Comparison of ENCODE assay signal across 8 cellular contexts in genomic region chr12:56315256-56315625, GRCh38. TPM values are rescaled to one million over a fixed set of nuclear protein-coding genes. Genes with fewer than 3 reads are reported as not detected.
DNase-seq lines count a peak whose midpoint lies in the region; ATAC-seq and TF ChIP-seq lines count a peak whose summit lies in the region.

No MANE protein-coding gene starts in this region.

- H3K4me3 ChIP-seq in BLaER1 treated with 17β-estradiol and CSF1 and Interleukin-3, amounts not matched to agents 10 nM and 100 nM = peak overlapping the region; percentile 86 to 97 (median 90)
- H3K4me3 ChIP-seq in brain microvascular endothelial cell (ENCODE audit: low read depth, low read length) = peak overlapping the region; percentile 95

- no peaks in the 10 kb centered on the region for H3K27me3 Mint-ChIP-seq in IgD-negative memory B cell

- H3K4me2 ChIP-seq in BLaER1 treated with 17β-estradiol and CSF1 and Interleukin-3, amounts not matched to agents 10 nM and 100 nM = peak overlapping the region; percentile 84 to 100 (median 94)

- H4K20me1 ChIP-seq in BLaER1 treated with 17β-estradiol and CSF1 and Interleukin-3, amounts not matched to agents 10 nM and 100 nM = no peaks in the 10 kb centered on the region; a peak in 2 of 22 replicates

- ATAC-seq in GM21717 (IDR thresholded peaks at IDR 0.05; ENCODE audit: unreplicated experiment) = no peak
- no peak for ATAC-seq in GM18868 (IDR thresholded peaks at IDR 0.05; ENCODE audit: unreplicated experiment)

- H3K4me1 Mint-ChIP-seq in IgD-negative memory B cell = peaks cover 3 to 10% (median 6%) of the 10 kb centered on the region in 3 donors

- H3K27me3 ChIP-seq in BLaER1 treated with 17β-estradiol and CSF1 and Interleukin-3, amounts not matched to agents 10 nM and 100 nM = no peaks in the 10 kb centered on the region
- H3K27me3 ChIP-seq in brain microvascular endothelial cell (replicated peaks) = no peaks in the 10 kb centered on the region

- peak overlapping the region; percentile 88 to 97 (median 94) for H3K9ac ChIP-seq in BLaER1 treated with 17β-estradiol and CSF1 and Interleukin-3, amounts not matched to agents 10 nM and 100 nM

- DNase-seq in brain microvascular endothelial cell (peak; percentile 11), left kidney (ENCODE audit: low read depth, low spot score) (peak; percentile 63), substantia nigra (lab: John Stamatoyannopoulos, UW) (peak in 41 of 49 donors; percentile 16 to 78 (median 49)), NCI-H1436 treated with DMSO at 0.1 percent for 48 hours (lab: John Stamatoyannopoulos, UW) (no peak)

- in situ Hi-C loops in brain microvascular endothelial cell (cut with HindIII; ENCODE audit: low pct_ligation_motif_present, low sequenced_read_pairs) = no loop called here

- peaks cover 42 to 77% (median 67%) of the 10 kb centered on the region in 11 experiments for H3K36me3 ChIP-seq in BLaER1 treated with 17β-estradiol and CSF1 and Interleukin-3, amounts not matched to agents 10 nM and 100 nM
- peaks cover 19% of the 10 kb centered on the region for H3K36me3 ChIP-seq in brain microvascular endothelial cell (replicated peaks)

- peak overlapping the region; percentile 87 to 95 (median 90) for H3K27ac ChIP-seq in BLaER1 treated with 17β-estradiol and CSF1 and Interleukin-3, amounts not matched to agents 10 nM and 100 nM
- peak overlapping the region; percentile 91 for H3K27ac ChIP-seq in brain microvascular endothelial cell
- H3K27ac ChIP-seq in substantia nigra (ENCODE audit: low read depth, low read length, poor library complexity, severe bottlenecking) = peak overlapping the region; percentile 84

- H3K27ac Mint-ChIP-seq in IgD-negative memory B cell = peak overlapping the region; percentile 95 to 99 (median 97)

- H3K4me3 Mint-ChIP-seq in IgD-negative memory B cell = peak overlapping the region; percentile 98 to 99 (median 99)

- TF ChIP-seq CTCF in brain microvascular endothelial cell (IDR thresholded peaks at IDR 0.05; ENCODE audit: low read depth, low read length, missing control alignments) = no peak

- H3K36me3 Mint-ChIP-seq in IgD-negative memory B cell = no peaks in the 10 kb centered on the region

- no peaks in the 10 kb centered on the region for H3K9me3 Mint-ChIP-seq in IgD-negative memory B cell

- H3K9me3 ChIP-seq in BLaER1 treated with 17β-estradiol and CSF1 and Interleukin-3, amounts not matched to agents 10 nM and 100 nM (replicated peaks in 1 of 11) = no peaks in the 10 kb centered on the region

- peaks cover 19 to 27% (median 21%) of the 10 kb centered on the region in 10 experiments for H3K4me1 ChIP-seq in BLaER1 treated with 17β-estradiol and CSF1 and Interleukin-3, amounts not matched to agents 10 nM and 100 nM

RNA-seq across cellular contexts. Expression of gene CNPY2, which starts 0.5 kb away (rescaled TPM):
- polyA plus RNA-seq in IgD-negative memory B cell = 160 TPM

RNA-seq across cellular contexts. Expression of gene CS, which starts 15.1 kb away (rescaled TPM):
- polyA plus RNA-seq in IgD-negative memory B cell = 79.3 TPM

RNA-seq across cellular contexts. Expression of gene PAN2, which starts 18.6 kb away (rescaled TPM):
- polyA plus RNA-seq in IgD-negative memory B cell = 5.5 TPM

RNA-seq across cellular contexts. Expression of gene IL23A, which starts 23.4 kb away (rescaled TPM):
- polyA plus RNA-seq in IgD-negative memory B cell = 12.4 TPM

RNA-seq across cellular contexts. Expression of gene STAT2, which starts 44.7 kb away (rescaled TPM):
- 87.7 TPM for polyA plus RNA-seq in IgD-negative memory B cell
